Comparison of ENCODE assay signal across 1 cellular context in the genomic region with DNA sequence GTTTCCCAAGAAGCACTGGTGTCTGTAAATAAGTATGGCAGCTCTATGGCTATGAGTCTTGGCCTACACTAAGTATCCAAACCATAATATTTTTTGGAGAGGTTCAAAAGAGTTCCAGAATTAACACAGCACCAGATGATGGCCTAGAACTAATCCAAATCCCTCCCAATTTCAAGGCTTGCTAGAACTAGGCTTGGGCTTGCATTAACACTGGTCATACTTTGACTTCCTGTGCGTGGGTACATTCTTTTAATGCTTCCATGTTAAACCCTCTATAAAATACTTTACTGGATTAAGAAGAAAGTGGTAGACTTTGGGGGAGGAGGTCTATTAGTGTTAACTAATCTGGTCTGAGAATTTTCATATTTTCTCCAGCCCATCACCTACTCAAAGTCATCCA.
TF ChIP-seq lines count a peak whose summit lies in the region.

No MANE protein-coding gene starts in this region.

TF ChIP-seq in H1, 55 proteins besides CTCF, POLR2A, EP300 and RAD21:
- TF ChIP-seq HDAC2 (IDR thresholded peaks at IDR 0.05; ENCODE audit: borderline replicate concordance in 1 of 2, low read depth in 2 of 2, low read length in 2 of 2), result no peak
- peak; percentile 39 for TF ChIP-seq TAF7 (optimal IDR thresholded peaks at IDR 0.05; ENCODE audit: borderline replicate concordance, low read depth, low read length)
- 0 out of 2 replicates have a peak, but pooled peaks have one; percentile 40 for TF ChIP-seq POLR2AphosphoS5 (IDR thresholded peaks at IDR 0.05; ENCODE audit: low read depth, low read length)
- no peak for TF ChIP-seq KDM1A (IDR thresholded peaks at IDR 0.05; ENCODE audit: borderline replicate concordance, low read length)
